ENCODE assay signal across 23 cellular contexts in the genomic region with DNA sequence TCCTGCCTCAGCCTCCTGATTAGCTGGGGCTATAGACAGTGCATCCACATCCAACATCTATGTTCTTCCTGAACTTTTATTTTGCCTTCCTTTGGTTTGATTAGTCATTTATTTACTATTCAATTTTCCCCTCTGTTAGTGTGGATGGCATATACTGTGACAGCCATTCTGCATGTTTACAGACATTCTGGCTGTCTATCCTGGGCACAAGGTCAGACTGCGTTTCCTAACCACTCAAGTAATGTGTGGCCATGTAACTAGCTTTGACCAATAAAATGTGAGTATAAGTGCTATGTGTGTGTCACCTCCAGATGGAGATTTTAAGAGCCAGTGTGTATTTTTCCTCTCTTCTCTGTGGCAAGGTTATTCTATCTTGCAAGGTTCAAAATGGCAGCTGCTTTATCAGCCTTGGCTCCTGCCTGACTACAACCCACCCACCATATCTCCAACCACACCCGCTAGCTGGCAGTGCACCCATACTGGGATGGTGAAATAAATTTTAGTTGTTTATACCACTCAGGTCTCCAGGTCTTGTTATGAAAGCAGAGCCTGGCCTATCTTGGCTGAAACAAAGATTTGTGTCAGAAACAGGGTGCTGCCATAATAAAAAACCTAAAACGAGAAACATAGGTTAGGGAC. TPM values are rescaled to one million over a fixed set of nuclear protein-coding genes. Genes with fewer than 3 reads are reported as not detected.
"Had no signal": no experiment of that assay in that cellular context is flagged by ENCODE, and none has a peak within 500 bp of the region (broad histone marks: within the 10 kb centered on the region; RNA-seq: fewer than 3 reads in every experiment).

No MANE protein-coding gene starts in this region.

- H3K4me2 ChIP-seq: KMS-11, PC-9 had no signal

- FAIRE-seq: bronchial epithelial cell had no signal

- H3K9me3 ChIP-seq: body of pancreas, MG63 had no signal

- H3K4me1 ChIP-seq: body of pancreas had no signal

- DNase-seq: activated CD4-positive, alpha-beta T cell treated with anti-CD3 and anti-CD28 coated beads for 48 hours; activated CD4-positive, alpha-beta T cell treated with anti-CD3 and anti-CD28 coated beads, Interleukin-2, amount 50 U/mL, for 4 hours; activated CD4-positive, CD25-positive, alpha-beta regulatory T cell treated with anti-CD3 and anti-CD28 coated beads, Interleukin-2, amount 50 U/mL, for 72 hours; activated CD8-positive, alpha-beta memory T cell treated with anti-CD3 and anti-CD28 coated beads, Interleukin-2, amount 10 ng/mL, durations not matched to agents 7 days and 5 days; activated effector memory CD4-positive, alpha-beta T cell treated with Interleukin-2 at 50 U/mL for 16 hours; activated naive CD4-positive, alpha-beta T cell; activated T-cell treated with anti-CD3 and anti-CD28 coated beads, Interleukin-2, amount 50 U/mL, for 24 hours; amniotic stem cell; body of pancreas; MG63; MV-4-11; NCI-H1092 treated with DMSO at 0.1 percent for 48 hours; NCI-H1417 treated with DMSO at 0.1 percent for 48 hours; NCI-H1694; NCI-H2029 treated with DMSO at 0.1 percent for 48 hours; NCI-H510A treated with DMSO at 0.1 percent for 48 hours; PC-9; SHP77 treated with DMSO at 0.1 percent for 48 hours had no signal

- H3K27me3 ChIP-seq: ascending aorta, body of pancreas had no signal

- H3K27ac ChIP-seq: ascending aorta, body of pancreas, KMS-11, PC-9 had no signal

- H3K36me3 ChIP-seq: ascending aorta, MG63 had no signal

- H2AFZ ChIP-seq: PC-9 had no signal

- ATAC-seq: activated CD8-positive, alpha-beta memory T cell treated with anti-CD3 and anti-CD28 coated beads, Interleukin-2, amount 10 ng/mL, durations not matched to agents 7 days and 5 days; body of pancreas; WTC11 had no signal

- H3K4me3 ChIP-seq: ascending aorta, body of pancreas, MG63, PC-9 had no signal

RNA-seq across cellular contexts. Expression of gene PDE6A, which starts 32.2 kb away (rescaled TPM):
- total RNA-seq: activated CD8-positive, alpha-beta memory T cell treated with anti-CD3 and anti-CD28 coated beads, Interleukin-2, amount 10 ng/mL, durations not matched to agents 7 days and 5 days; activated T-helper 1 cell treated with anti-CD3 and anti-CD28 coated beads, Interleukin-12 subunit alpha, Interleukin-12 subunit beta, Interleukin-2, Interleukin-4 antibody, amounts not matched to agents 30 ng/mL and 10 ng/mL and 1 ng/mL, durations not matched to agents 14 hours and 24 hours and 36 hours; ascending aorta; body of pancreas; bronchial epithelial cell; WTC11 had no signal
